ENCODE assay signal across 8 cellular contexts in the genomic region with DNA sequence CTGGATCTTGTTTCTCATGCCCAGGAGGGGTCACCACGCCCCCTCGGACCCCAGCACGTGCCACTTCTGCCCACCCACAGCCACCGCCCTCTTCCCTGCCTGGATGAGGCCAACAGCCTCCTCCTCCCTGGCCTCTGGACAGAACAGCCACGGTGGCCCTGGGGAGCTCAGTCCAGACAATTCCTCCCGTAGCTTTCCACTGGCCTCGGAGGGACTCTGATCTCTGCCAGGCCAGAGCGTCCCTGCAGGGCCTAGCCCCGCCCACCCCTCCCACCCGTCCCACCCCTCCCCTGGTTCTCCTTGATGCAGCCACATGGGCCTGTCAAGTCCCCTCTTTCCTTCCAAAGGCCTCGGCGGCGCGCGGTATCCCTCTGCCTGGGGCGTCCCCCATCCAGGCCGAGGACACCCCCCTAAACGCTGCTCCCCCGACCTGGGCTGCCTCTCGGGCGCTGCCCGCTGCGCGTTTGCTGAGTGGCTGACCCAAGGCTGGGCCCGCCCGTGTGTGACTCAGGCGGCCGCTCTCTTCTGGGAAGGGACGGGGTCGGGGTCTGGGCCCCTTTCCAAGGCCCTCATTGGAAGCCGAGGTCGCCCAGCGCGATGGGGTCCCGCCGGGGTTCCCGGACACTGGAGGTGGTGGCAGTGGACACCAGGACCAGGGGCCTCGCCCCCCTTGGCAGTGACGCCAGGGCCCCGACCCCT. TPM values are rescaled to one million over a fixed set of nuclear protein-coding genes. Genes with fewer than 3 reads are reported as not detected.
DNase-seq lines count a peak whose midpoint lies in the region; ATAC-seq, FAIRE-seq and TF ChIP-seq lines count a peak whose summit lies in the region.

No MANE protein-coding gene starts in this region.

- H3K4me1 Mint-ChIP-seq in activated T-cell treated with anti-CD3 and anti-CD28 coated beads, Interleukin-2, amount 50 U/mL, for 24 hours (ENCODE audit: low read depth) = peaks cover 29% of the 10 kb centered on the region

- ATAC-seq in HG02840 (IDR thresholded peaks at IDR 0.05; ENCODE audit: low FRiP score, unreplicated experiment) (peak; percentile 12), PC-3 (peak; percentile 59)

- no peak for TF ChIP-seq POLR2A in sigmoid colon (IDR thresholded peaks at IDR 0.05)

- H3K9me3 ChIP-seq in PC-3 (ENCODE audit: low read length) (no peaks in the 10 kb centered on the region), iPS-18c (ENCODE audit: control insufficient read depth, insufficient read depth, low read length) (no peaks in the 10 kb centered on the region), sigmoid colon (no peaks in the 10 kb centered on the region)

- H3K27ac ChIP-seq in PC-3 (ENCODE audit: low read length) (no peak overlapping the region), sigmoid colon (peak overlapping the region; percentile 95 to 99 (median 98))

- no peaks in the 10 kb centered on the region for H3K79me2 ChIP-seq in PC-3 (ENCODE audit: low read length)

- peak overlapping the region; percentile 50 for H3K27ac Mint-ChIP-seq in activated T-cell treated with anti-CD3 and anti-CD28 coated beads, Interleukin-2, amount 50 U/mL, for 24 hours

- H3K9me3 Mint-ChIP-seq in activated T-cell treated with anti-CD3 and anti-CD28 coated beads, Interleukin-2, amount 50 U/mL, for 24 hours = no peaks in the 10 kb centered on the region

- H3F3A ChIP-seq in PC-3 (ENCODE audit: low read length, unreplicated experiment) = no peaks in the 10 kb centered on the region

- H3K4me3 ChIP-seq in PC-3 (ENCODE audit: low read length) = peak overlapping the region; percentile 91
- peak overlapping the region; percentile 88 for H3K4me3 ChIP-seq in bronchial epithelial cell (ENCODE audit: low read depth, low read length)
- H3K4me3 ChIP-seq in iPS-18c (ENCODE audit: insufficient read depth, low read depth, low read length) = peak overlapping the region; percentile 68
- peak overlapping the region; percentile 73 to 97 (median 86) for H3K4me3 ChIP-seq in sigmoid colon

- H2AFZ ChIP-seq in PC-3 (ENCODE audit: low read length) = peak overlapping the region; percentile 89

- peak overlapping the region; percentile 75 for H3K4me3 Mint-ChIP-seq in activated T-cell treated with anti-CD3 and anti-CD28 coated beads, Interleukin-2, amount 50 U/mL, for 24 hours

- H3K4me1 ChIP-seq in PC-3 (ENCODE audit: insufficient read depth, low read length) (peaks cover 9% of the 10 kb centered on the region), sigmoid colon (peaks cover 0 to 35% (median 30%) of the 10 kb centered on the region in 4 donors)

- CTCF ChIA-PET in PC-3 (lab: Charles Lee) = interaction anchor here (0.6 kb wide), 1 partner anchor 78 kb away, joined by 3 read pairs; no protein-coding TSS in a partner anchor

- no peaks in the 10 kb centered on the region for H3K9me2 ChIP-seq in PC-3 (replicated peaks; ENCODE audit: low read length)

- FAIRE-seq in bronchial epithelial cell (lab: Jason Lieb, UNC) = no peak

- peaks cover 23% of the 10 kb centered on the region for H3K36me3 Mint-ChIP-seq in activated T-cell treated with anti-CD3 and anti-CD28 coated beads, Interleukin-2, amount 50 U/mL, for 24 hours (ENCODE audit: low read depth)

- H3K27me3 Mint-ChIP-seq in activated T-cell treated with anti-CD3 and anti-CD28 coated beads, Interleukin-2, amount 50 U/mL, for 24 hours = no peaks in the 10 kb centered on the region

- peak overlapping the region; percentile 99 for H3K4me2 ChIP-seq in PC-3 (ENCODE audit: low read length)

- BruUV-seq in PC-3 (replicated peaks; lab: Mats Ljungman, UMichigan) = TSS peak; percentile 23

- peak overlapping the region; percentile 70 for H3K9ac ChIP-seq in PC-3 (ENCODE audit: low read length)

- WGBS in sigmoid colon, 2 donors = 2 to 4% methylated on average over 40 of the region's 40 CpGs

- no peaks in the 10 kb centered on the region for H3K27me3 ChIP-seq in PC-3 (ENCODE audit: low read length)
- H3K27me3 ChIP-seq in bronchial epithelial cell (ENCODE audit: control insufficient read depth, insufficient read depth, low read length) = no peaks in the 10 kb centered on the region
- H3K27me3 ChIP-seq in sigmoid colon = no peaks in the 10 kb centered on the region

- POLR2A ChIA-PET in PC-3 (lab: Charles Lee; ENCODE audit: unreplicated experiment) = no interaction called here

- DNase-seq in activated T-cell treated with anti-CD3 and anti-CD28 coated beads, Interleukin-2, amount 50 U/mL, for 24 hours = peak; percentile 52
- no peak for DNase-seq in activated T-cell treated with anti-CD3 and anti-CD28 coated beads, Interleukin-2, amount 50 U/mL, for 1 hour
- DNase-seq in PC-3 = peak; percentile 31
- peak; percentile 10 for DNase-seq in bronchial epithelial cell (ENCODE audit: low read depth)
- DNase-seq in sigmoid colon = peak; percentile 93
- DNase-seq in NCI-H774 (lab: John Stamatoyannopoulos, UW) = no peak

- intact Hi-C loops in PC-3 (cut with micrococcal nuclease) (loop anchor here (10.0 kb wide), 1 partner anchor 79 kb away; the partner anchor contains the start of gene POR), sigmoid colon (cut with DNase I) (loop anchor here (1.0 to 2.0 kb wide), 3 partner anchors 27 to 115 kb away; partner anchors contain the start of genes POR and RHBDD2)

- no peak for TF ChIP-seq EP300 in sigmoid colon (IDR thresholded peaks at IDR 0.05)

- no peaks in the 10 kb centered on the region for H4K20me1 ChIP-seq in PC-3 (ENCODE audit: low read length)

- no peak for TF ChIP-seq CTCF in PC-3 (conservative IDR thresholded peaks at IDR 0.05; ENCODE audit: low read depth, low read length)
- TF ChIP-seq CTCF in bronchial epithelial cell (IDR thresholded peaks at IDR 0.05; ENCODE audit: insufficient read depth, low read length, severe bottlenecking) = no peak
- no peak for TF ChIP-seq CTCF in sigmoid colon (IDR thresholded peaks at IDR 0.05)

- H3K36me3 ChIP-seq in PC-3 (ENCODE audit: low read depth, low read length) (peaks cover 8% of the 10 kb centered on the region; the same call in 1 of the 2 replicates), bronchial epithelial cell (ENCODE audit: control insufficient read depth, insufficient read depth, low read length) (peaks cover 2% of the 10 kb centered on the region), sigmoid colon (no peaks in the 10 kb centered on the region)

RNA-seq across cellular contexts. Expression of gene TMEM120A, which starts 0.6 kb away (rescaled TPM):
- 17.9 and 18.6 TPM in 2 replicates for total RNA-seq in PC-3 (2014; rRNA removed)
- 21.6 and 34.7 TPM in 2 replicates for total RNA-seq in bronchial epithelial cell
- total RNA-seq in sigmoid colon = 10 to 100 TPM; 18.3 to 49.0 (median 35.9) TPM
- polyA plus RNA-seq in sigmoid colon = 10 to 100 TPM; 65.9 to 88.2 (median 77.5) TPM

RNA-seq across cellular contexts. Expression of gene STYXL1, which starts 54.0 kb away (rescaled TPM):
- 57.4 and 61.3 TPM in 2 replicates for total RNA-seq in PC-3 (2014; rRNA removed)
- 47.7 and 68.9 TPM in 2 replicates for total RNA-seq in bronchial epithelial cell
- total RNA-seq in sigmoid colon = 10 to 100 TPM in 3 of 4 donors, 1 to 10 TPM in 1; 9.4 to 30.7 (median 25.5) TPM
- 10 to 100 TPM; 43.2 to 81.4 (median 49.6) TPM for polyA plus RNA-seq in sigmoid colon

RNA-seq across cellular contexts. Expression of gene MDH2, which starts 54.1 kb away (rescaled TPM):
- total RNA-seq in PC-3 (2014; rRNA removed) = 163 and 174 TPM in 2 replicates
- 45.0 and 52.4 TPM in 2 replicates for total RNA-seq in bronchial epithelial cell
- 10 to 100 TPM; 73.1 to 90.3 (median 79.2) TPM for total RNA-seq in sigmoid colon
- polyA plus RNA-seq in sigmoid colon = 100 to 1,000 TPM; 147 to 214 (median 164) TPM

Comparison
In these comparisons a context has a peak if more than half of its experiments do, and no peak if none do; other contexts are left out.
1. DNase-seq: peak in activated T-cell treated with anti-CD3 and anti-CD28 coated beads, Interleukin-2, amount 50 U/mL, for 24 hours (single experiment), PC-3 (single experiment), bronchial epithelial cell (single experiment) and sigmoid colon (single experiment); none in activated T-cell treated with anti-CD3 and anti-CD28 coated beads, Interleukin-2, amount 50 U/mL, for 1 hour (single experiment) and NCI-H774 (single experiment).
2. Peak in every context shown above with its lines, with median percentiles within 50 percentile points of each other: H3K4me3 ChIP-seq.